ENCODE assay signal across 22 cellular contexts in genomic region chr2:133952896-133953295, GRCh38.
DNase-seq lines count a peak whose midpoint lies in the region; ATAC-seq, FAIRE-seq and TF ChIP-seq lines count a peak whose summit lies in the region.
"Had no signal": no experiment of that assay in that cellular context is flagged by ENCODE, and none has a peak within 500 bp of the region (broad histone marks: within the 10 kb centered on the region; RNA-seq: fewer than 3 reads in every experiment).

No MANE protein-coding gene starts in this region.

- intact Hi-C loops in activated B cell treated with CpG ODN at 0.5 μM for 24 hours (cut with micrococcal nuclease) = loop anchor here (1.0 to 10.0 kb wide), 9 partner anchors 66 to 782 kb away; partner anchors contain the start of gene MGAT5

- CTCF ChIA-PET in activated B cell treated with CpG ODN at 0.5 μM for 24 hours (lab: Charles Lee) = interaction anchor here (0.7 to 1.4 kb wide), 3 partner anchors 16 to 165 kb away, joined by 3 to 7 read pairs (median 4); no protein-coding TSS in a partner anchor

- peak overlapping the region in 3 of 4 donors; percentile 43 to 80 (median 78) for H3K4me3 Mint-ChIP-seq in IgD-negative memory B cell
- H3K4me3 Mint-ChIP-seq in activated B cell treated with CpG ODN at 0.5 μM for 24 hours = peak overlapping the region; percentile 57
- no peak overlapping the region for H3K4me3 Mint-ChIP-seq in stimulated activated memory B cell treated with anti-CD40 and anti-IgM and Interleukin-4, amounts not matched to agents 10 μg/mL and 1 μg/mL and 100 μg/mL, for 72 hours
- H3K4me3 Mint-ChIP-seq: CD14-positive monocyte had no signal

- no peak for ATAC-seq in activated B cell treated with CpG ODN at 0.5 μM for 24 hours (ENCODE audit: low read depth)
- peak; percentile 49 for ATAC-seq in stimulated activated memory B cell treated with anti-CD40 and anti-IgM and Interleukin-4, amounts not matched to agents 10 μg/mL and 1 μg/mL and 100 μg/mL, for 72 hours
- no peak for ATAC-seq in HG02759 (IDR thresholded peaks at IDR 0.05; ENCODE audit: unreplicated experiment)

- TF ChIP-seq POLR2A in GM12891 (IDR thresholded peaks at IDR 0.05; ENCODE audit: low read depth, low read length) = no peak

- POLR2A ChIA-PET in activated B cell treated with CpG ODN at 0.5 μM for 24 hours (lab: Charles Lee) = interaction anchor here (0.8 to 1.6 kb wide), 5 partner anchors 87 to 459 kb away, joined by 3 to 4 read pairs (median 3); no protein-coding TSS in a partner anchor

- DNase-seq in GM12891 (ENCODE audit: insufficient read length, low spot score) (no peak), activated B cell treated with CpG ODN at 0.5 μM for 24 hours (no peak), NCI-H510A treated with DMSO at 0.1 percent for 48 hours (lab: John Stamatoyannopoulos, UW) (no peak), amygdala (lab: John Stamatoyannopoulos, UW) (no peak)
- DNase-seq: DMS53, EL, GF-D8, H7, NCI-H1105, NCI-H2029 treated with DMSO at 0.1 percent for 48 hours, NCI-H345, NCI-H524 treated with DMSO at 0.1 percent for 48 hours, NCI-H82, SIG-M5, SK-N-SH had no signal

- H3K9me3 Mint-ChIP-seq in IgD-negative memory B cell = no peaks in the 10 kb centered on the region
- no peaks in the 10 kb centered on the region for H3K9me3 Mint-ChIP-seq in activated B cell treated with CpG ODN at 0.5 μM for 24 hours
- no peaks in the 10 kb centered on the region for H3K9me3 Mint-ChIP-seq in stimulated activated memory B cell treated with anti-CD40 and anti-IgM and Interleukin-4, amounts not matched to agents 10 μg/mL and 1 μg/mL and 100 μg/mL, for 72 hours

- no peak for TF ChIP-seq CTCF in activated B cell treated with CpG ODN at 0.5 μM for 24 hours (IDR thresholded peaks at IDR 0.05)

- H3K27me3 Mint-ChIP-seq in IgD-negative memory B cell (no peaks in the 10 kb centered on the region), activated B cell treated with CpG ODN at 0.5 μM for 24 hours (no peaks in the 10 kb centered on the region)
- H3K27me3 Mint-ChIP-seq in stimulated activated memory B cell treated with anti-CD40 and anti-IgM and Interleukin-4, amounts not matched to agents 10 μg/mL and 1 μg/mL and 100 μg/mL, for 72 hours = no peaks in the 10 kb centered on the region

- H3K4me1 Mint-ChIP-seq in IgD-negative memory B cell (peaks cover 48 to 71% (median 57%) of the 10 kb centered on the region in 3 donors), activated B cell treated with CpG ODN at 0.5 μM for 24 hours (peaks cover 83% of the 10 kb centered on the region)
- peaks cover 76% of the 10 kb centered on the region for H3K4me1 Mint-ChIP-seq in stimulated activated memory B cell treated with anti-CD40 and anti-IgM and Interleukin-4, amounts not matched to agents 10 μg/mL and 1 μg/mL and 100 μg/mL, for 72 hours
- H3K4me1 Mint-ChIP-seq: CD14-positive monocyte had no signal

- H3K36me3 Mint-ChIP-seq in IgD-negative memory B cell (peaks cover 3% of the 10 kb centered on the region), activated B cell treated with CpG ODN at 0.5 μM for 24 hours (ENCODE audit: low read depth) (no peaks in the 10 kb centered on the region)
- H3K36me3 Mint-ChIP-seq in stimulated activated memory B cell treated with anti-CD40 and anti-IgM and Interleukin-4, amounts not matched to agents 10 μg/mL and 1 μg/mL and 100 μg/mL, for 72 hours = no peaks in the 10 kb centered on the region
- H3K36me3 Mint-ChIP-seq: CD14-positive monocyte had no signal

- FAIRE-seq in GM12891 (lab: Jason Lieb, UNC) = peak; percentile 76
- FAIRE-seq: A204.1, D721Med, HTR-8/SVneo had no signal

- H3K27ac Mint-ChIP-seq in IgD-negative memory B cell = peak overlapping the region; percentile 59 to 90 (median 67)
- H3K27ac Mint-ChIP-seq in activated B cell treated with CpG ODN at 0.5 μM for 24 hours = peak overlapping the region; percentile 78
- peak overlapping the region; percentile 74 for H3K27ac Mint-ChIP-seq in stimulated activated memory B cell treated with anti-CD40 and anti-IgM and Interleukin-4, amounts not matched to agents 10 μg/mL and 1 μg/mL and 100 μg/mL, for 72 hours
- H3K27ac Mint-ChIP-seq: CD14-positive monocyte had no signal

TF ChIP-seq in GM12891, 5 proteins besides CTCF, POLR2A, EP300 and RAD21:
- TF ChIP-seq SPI1 (IDR thresholded peaks at IDR 0.05; ENCODE audit: low read depth, low read length) = no peak
- no peak for TF ChIP-seq PAX5 (IDR thresholded peaks at IDR 0.05; ENCODE audit: insufficient read depth, low read length, severe bottlenecking)
- no peak for TF ChIP-seq POLR2AphosphoS5 (IDR thresholded peaks at IDR 0.05; ENCODE audit: low read depth, low read length)
- no peak for TF ChIP-seq TAF1 (IDR thresholded peaks at IDR 0.05; ENCODE audit: low read depth, low read length)
TF ChIP-seq in GM12891: peak in this region for 0.
